In genomic region chr2:102094917-102095316, GRCh38 we compare ENCODE assay signal across 10 cellular contexts. TPM values are rescaled to one million over a fixed set of nuclear protein-coding genes. Genes with fewer than 3 reads are reported as not detected.
DNase-seq lines count a peak whose midpoint lies in the region; ATAC-seq, FAIRE-seq and TF ChIP-seq lines count a peak whose summit lies in the region.
"Had no signal": no experiment of that assay in that cellular context is flagged by ENCODE, and none has a peak within 500 bp of the region (broad histone marks: within the 10 kb centered on the region; RNA-seq: fewer than 3 reads in every experiment).

No MANE protein-coding gene starts in this region.

- DNase-seq in stimulated activated naive CD4-positive, alpha-beta T cell treated with Interleukin-2 at 50 U/mL for 16 hours (lab: John Stamatoyannopoulos, UW), result peak; percentile 22
- DNase-seq in stimulated activated naive CD4-positive, alpha-beta T cell (lab: John Stamatoyannopoulos, UW), result no peak
- DNase-seq in WTC11 (ENCODE audit: low spot score) (no peak), kidney tubule cell (ENCODE audit: low spot score) (peak; percentile 81), urothelium cell line (ENCODE audit: low spot score) (no peak), NCI-H187 (lab: John Stamatoyannopoulos, UW) (no peak)
- DNase-seq: naive B cell had no signal

- no peak overlapping the region for H3K4me3 Mint-ChIP-seq in WTC11
- H3K4me3 Mint-ChIP-seq: naive B cell; T-helper 2 cell treated with Interferon-gamma antibody and Interleukin-4, amounts not matched to agents 5 μg/mL and 100 μg/mL, for 36 hours had no signal

- ATAC-seq in WTC11 (no peak), HG02938 (IDR thresholded peaks at IDR 0.05; ENCODE audit: unreplicated experiment) (no peak), HG03159 (IDR thresholded peaks at IDR 0.05; ENCODE audit: unreplicated experiment) (no peak)

- H3K27ac Mint-ChIP-seq in WTC11, result no peak overlapping the region
- H3K27ac Mint-ChIP-seq: naive B cell; T-helper 2 cell treated with Interferon-gamma antibody and Interleukin-4, amounts not matched to agents 5 μg/mL and 100 μg/mL, for 36 hours had no signal

- peaks cover 6% of the 10 kb centered on the region; the same call in 1 of the 2 replicates for H3K4me1 Mint-ChIP-seq in WTC11

- peak; percentile 85 for FAIRE-seq in urothelium cell line (lab: Jason Lieb, UNC)

- H3K36me3 Mint-ChIP-seq in WTC11, result no peaks in the 10 kb centered on the region

- peaks cover 12% of the 10 kb centered on the region for H3K9me3 Mint-ChIP-seq in WTC11

- H3K27me3 Mint-ChIP-seq in WTC11 (ENCODE audit: low read depth), result no peaks in the 10 kb centered on the region

- CTCF ChIA-PET in WTC11 (lab: Charles Lee), result no interaction called here

- TF ChIP-seq CTCF in WTC11 (IDR thresholded peaks at IDR 0.05), result no peak

- POLR2A ChIA-PET in WTC11 (lab: Charles Lee), result no interaction called here

TF ChIP-seq in WTC11, 78 proteins besides CTCF, POLR2A, EP300 and RAD21:
- TF ChIP-seq GABPB1 (CRISPR knock-in tag; IDR thresholded peaks at IDR 0.05) (peak; percentile 85), E2F1 (CRISPR knock-in tag; IDR thresholded peaks at IDR 0.05) (no peak), CDX4 (CRISPR knock-in tag; IDR thresholded peaks at IDR 0.05; ENCODE audit: borderline replicate concordance) (peak; percentile 37; the same call in 1 of the 2 replicates)

RNA-seq across cellular contexts. Expression of gene IL1R1, which starts 47.6 kb away (rescaled TPM):
- 0.37 to 0.78 TPM (median 0.55 TPM) in 3 replicates for total RNA-seq in WTC11 (2021)

Comparison
In these comparisons a context has a peak if more than half of its experiments do, and no peak if none do; other contexts are left out.
1. DNase-seq: peak in stimulated activated naive CD4-positive, alpha-beta T cell treated with Interleukin-2 at 50 U/mL for 16 hours (single experiment) and kidney tubule cell (single experiment); none in stimulated activated naive CD4-positive, alpha-beta T cell (0 of 6), WTC11 (single experiment), urothelium cell line (single experiment) and NCI-H187 (0 of 2).